In the genomic region with DNA sequence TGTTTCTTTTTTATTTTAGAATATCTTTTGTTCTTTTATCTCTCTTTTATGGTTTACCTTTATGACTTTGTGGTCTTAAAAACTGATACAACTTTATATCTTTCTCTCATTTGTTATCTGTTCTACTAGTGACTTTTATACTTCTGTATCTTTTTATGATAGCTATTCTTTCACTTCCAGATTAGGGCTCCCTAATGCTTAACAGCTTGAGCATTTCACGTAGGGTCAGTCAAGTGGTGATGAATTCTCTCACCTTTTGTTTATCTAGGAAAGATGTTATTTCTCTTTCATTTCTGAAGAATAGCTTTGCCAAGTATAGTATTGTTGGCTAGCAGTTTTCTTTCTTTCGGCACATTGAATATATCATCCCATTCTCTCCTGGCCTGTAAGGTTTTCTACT, we compare ENCODE assay signal across 27 cellular contexts.
"Had no signal": no experiment of that assay in that cellular context is flagged by ENCODE, and none has a peak within 500 bp of the region (broad histone marks: within the 10 kb centered on the region; RNA-seq: fewer than 3 reads in every experiment).

No MANE protein-coding gene starts in this region.

- ATAC-seq: activated CD4-positive, alpha-beta T cell treated with anti-CD3 and anti-CD28 coated beads for 36 hours; activated CD8-positive, alpha-beta memory T cell treated with anti-CD3 and anti-CD28 coated beads, Interleukin-2, amount 10 ng/mL, durations not matched to agents 7 days and 5 days; activated CD8-positive, alpha-beta T cell treated with anti-CD3 and anti-CD28 coated beads, Interleukin-2, amount 10 ng/mL, durations not matched to agents 7 days and 5 days; foreskin keratinocyte; gastrocnemius medialis; heart left ventricle had no signal

- H3K27me3 Mint-ChIP-seq: activated CD4-positive, alpha-beta memory T cell treated with anti-CD3 and anti-CD28 coated beads for 36 hours; activated CD4-positive, alpha-beta T cell treated with anti-CD3 and anti-CD28 coated beads for 36 hours; activated naive CD8-positive, alpha-beta T cell treated with anti-CD3 and anti-CD28 coated beads, Interleukin-2, amount 10 ng/mL, durations not matched to agents 7 days and 5 days; brain; central memory CD8-positive, alpha-beta T cell; dendritic cell treated with granulocyte-macrophage colony-stimulating factor and Interleukin-4, amounts not matched to agents 40 ng/mL and 50 ng/mL, for 4 days had no signal

- H3K36me3 Mint-ChIP-seq: activated CD4-positive, alpha-beta memory T cell treated with anti-CD3 and anti-CD28 coated beads for 36 hours; activated CD8-positive, alpha-beta memory T cell treated with anti-CD3 and anti-CD28 coated beads, Interleukin-2, amount 10 ng/mL, durations not matched to agents 7 days and 5 days; activated naive CD8-positive, alpha-beta T cell treated with anti-CD3 and anti-CD28 coated beads, Interleukin-2, amount 10 ng/mL, durations not matched to agents 7 days and 5 days had no signal

- DNase-seq: activated CD4-positive, alpha-beta memory T cell treated with anti-CD3 and anti-CD28 coated beads for 36 hours; activated CD4-positive, alpha-beta T cell treated with anti-CD3 and anti-CD28 coated beads for 36 hours; activated CD4-positive, alpha-beta T cell treated with anti-CD3 and anti-CD28 coated beads, Interleukin-2, amount 10 ng/mL, durations not matched to agents 24 days and 14 days; activated CD4-positive, CD25-positive, alpha-beta regulatory T cell; activated CD4-positive, CD25-positive, alpha-beta regulatory T cell treated with anti-CD3 and anti-CD28 coated beads, Interleukin-2, amount 50 U/mL, for 72 hours; activated CD8-positive, alpha-beta memory T cell treated with anti-CD3 and anti-CD28 coated beads, Interleukin-2, amount 10 ng/mL, durations not matched to agents 7 days and 5 days; activated CD8-positive, alpha-beta memory T cell treated with anti-CD3 and anti-CD28 coated beads, Interleukin-2, amount 50 U/mL, for 4 hours; activated CD8-positive, alpha-beta T cell treated with anti-CD3 and anti-CD28 coated beads, Interleukin-2, amount 10 ng/mL, durations not matched to agents 7 days and 5 days; activated effector memory CD4-positive, alpha-beta T cell treated with anti-CD3 and anti-CD28 coated beads, Interleukin-2, amount 50 U/mL, for 16 hours; activated naive CD4-positive, alpha-beta T cell treated with anti-CD3 and anti-CD28 coated beads for 36 hours; activated naive CD8-positive, alpha-beta T cell treated with anti-CD3 and anti-CD28 coated beads, Interleukin-2, amount 10 ng/mL, durations not matched to agents 7 days and 5 days; activated T-cell treated with anti-CD3 and anti-CD28 coated beads, Interleukin-2, amount 50 U/mL, for 1 hour; activated T-cell treated with anti-CD3 and anti-CD28 coated beads, Interleukin-2, amount 50 U/mL, for 48 hours; dorsolateral prefrontal cortex; effector memory CD4-positive, alpha-beta T cell; erythroblast; foreskin keratinocyte; gastrocnemius medialis; glutamatergic neuron; heart left ventricle; T-helper 2 cell had no signal

- H3K27ac Mint-ChIP-seq: activated CD4-positive, alpha-beta memory T cell treated with anti-CD3 and anti-CD28 coated beads for 36 hours; activated CD4-positive, alpha-beta T cell treated with anti-CD3 and anti-CD28 coated beads for 36 hours; activated CD4-positive, alpha-beta T cell treated with anti-CD3 and anti-CD28 coated beads, Interleukin-2, amount 10 ng/mL, durations not matched to agents 24 days and 14 days; activated CD8-positive, alpha-beta memory T cell treated with anti-CD3 and anti-CD28 coated beads, Interleukin-2, amount 10 ng/mL, durations not matched to agents 7 days and 5 days; activated CD8-positive, alpha-beta T cell treated with anti-CD3 and anti-CD28 coated beads, Interleukin-2, amount 10 ng/mL, durations not matched to agents 7 days and 5 days; activated naive CD4-positive, alpha-beta T cell treated with anti-CD3 and anti-CD28 coated beads for 36 hours; activated naive CD4-positive, alpha-beta T cell treated with anti-CD3 and anti-CD28 coated beads, Interleukin-2, amount 50 U/mL, for 24 hours; activated naive CD8-positive, alpha-beta T cell treated with anti-CD3 and anti-CD28 coated beads, Interleukin-2, amount 10 ng/mL, durations not matched to agents 7 days and 5 days; activated T-helper 1 cell treated with anti-CD3 and anti-CD28 coated beads, Interleukin-12 subunit alpha, Interleukin-12 subunit beta, Interleukin-2, Interleukin-4 antibody, amounts not matched to agents 30 ng/mL and 10 ng/mL and 1 ng/mL, durations not matched to agents 14 hours and 24 hours and 36 hours; activated T-helper 2 cell treated with anti-CD3 and anti-CD28 coated beads, Interferon-gamma antibody, Interleukin-2, Interleukin-4, amounts not matched to agents 10 μg/mL and 5 μg/mL and 100 μg/mL, durations not matched to agents 14 hours and 24 hours and 36 hours; brain; dendritic cell treated with granulocyte-macrophage colony-stimulating factor and Interleukin-4, amounts not matched to agents 40 ng/mL and 50 ng/mL, for 4 days had no signal

- H3K4me3 Mint-ChIP-seq: activated CD4-positive, alpha-beta memory T cell treated with anti-CD3 and anti-CD28 coated beads for 36 hours; activated CD4-positive, alpha-beta T cell treated with anti-CD3 and anti-CD28 coated beads for 36 hours; activated CD4-positive, alpha-beta T cell treated with anti-CD3 and anti-CD28 coated beads, Interleukin-2, amount 10 ng/mL, durations not matched to agents 24 days and 14 days; activated CD8-positive, alpha-beta memory T cell treated with anti-CD3 and anti-CD28 coated beads, Interleukin-2, amount 10 ng/mL, durations not matched to agents 7 days and 5 days; activated CD8-positive, alpha-beta T cell treated with anti-CD3 and anti-CD28 coated beads, Interleukin-2, amount 10 ng/mL, durations not matched to agents 7 days and 5 days; activated naive CD4-positive, alpha-beta T cell treated with anti-CD3 and anti-CD28 coated beads for 36 hours; activated naive CD4-positive, alpha-beta T cell treated with anti-CD3 and anti-CD28 coated beads, Interleukin-2, amount 50 U/mL, for 24 hours; activated naive CD8-positive, alpha-beta T cell treated with anti-CD3 and anti-CD28 coated beads, Interleukin-2, amount 10 ng/mL, durations not matched to agents 7 days and 5 days; activated T-helper 1 cell treated with anti-CD3 and anti-CD28 coated beads, Interleukin-12 subunit alpha, Interleukin-12 subunit beta, Interleukin-2, Interleukin-4 antibody, amounts not matched to agents 30 ng/mL and 10 ng/mL and 1 ng/mL, durations not matched to agents 14 hours and 24 hours and 36 hours; brain; central memory CD8-positive, alpha-beta T cell; dendritic cell treated with granulocyte-macrophage colony-stimulating factor and Interleukin-4, amounts not matched to agents 40 ng/mL and 50 ng/mL, for 4 days had no signal

- H3K4me1 Mint-ChIP-seq: activated CD4-positive, alpha-beta T cell treated with anti-CD3 and anti-CD28 coated beads for 36 hours; activated CD4-positive, alpha-beta T cell treated with anti-CD3 and anti-CD28 coated beads, Interleukin-2, amount 10 ng/mL, durations not matched to agents 24 days and 14 days; activated CD8-positive, alpha-beta memory T cell treated with anti-CD3 and anti-CD28 coated beads, Interleukin-2, amount 10 ng/mL, durations not matched to agents 7 days and 5 days; activated naive CD4-positive, alpha-beta T cell treated with anti-CD3 and anti-CD28 coated beads, Interleukin-2, amount 50 U/mL, for 24 hours; activated naive CD8-positive, alpha-beta T cell treated with anti-CD3 and anti-CD28 coated beads, Interleukin-2, amount 10 ng/mL, durations not matched to agents 7 days and 5 days; central memory CD8-positive, alpha-beta T cell had no signal
